Comparison of ENCODE assay signal across 1 cellular context in the genomic region with DNA sequence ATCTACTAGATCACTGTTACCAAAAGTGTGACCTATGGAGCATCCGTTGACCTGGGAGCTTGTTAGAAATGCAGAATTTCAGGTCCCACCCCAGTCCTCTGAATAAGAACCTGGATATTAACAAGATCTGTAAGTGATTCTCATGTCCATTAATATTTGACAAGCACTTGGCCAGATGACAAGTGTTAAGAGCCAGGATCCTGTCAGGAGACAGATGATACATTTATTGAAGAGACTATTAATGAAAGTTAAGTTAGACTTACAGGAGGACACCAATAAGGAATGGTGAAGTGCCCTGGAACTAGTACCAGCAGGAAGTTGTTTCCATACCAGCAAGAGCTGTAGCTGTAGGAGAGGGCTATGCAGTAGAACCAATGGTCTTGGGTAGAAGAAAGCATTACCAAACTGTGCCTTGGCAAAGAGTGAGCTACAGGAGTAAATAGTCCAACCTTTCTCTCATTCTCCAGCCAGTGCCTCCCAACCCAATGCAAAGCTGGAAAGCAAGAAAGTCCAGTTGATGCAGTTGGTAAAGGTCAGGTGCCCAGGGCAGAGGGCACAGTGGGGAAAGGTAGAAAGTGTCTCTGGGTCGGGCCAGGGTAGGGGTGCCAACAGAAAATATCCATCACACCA.
TF ChIP-seq lines count a peak whose summit lies in the region.

No MANE protein-coding gene starts in this region.

TF ChIP-seq in HepG2, 621 proteins besides CTCF, POLR2A, EP300 and RAD21 (continued from another document):
- TF ChIP-seq ZNF10 (CRISPR knock-in tag; IDR thresholded peaks at IDR 0.05; ENCODE audit: borderline replicate concordance, low read depth) (no peak), ZNF569 (CRISPR knock-in tag; IDR thresholded peaks at IDR 0.05; ENCODE audit: borderline replicate concordance) (no peak), PLRG1 (conservative IDR thresholded peaks at IDR 0.05) (no peak), ZNF878 (CRISPR knock-in tag; IDR thresholded peaks at IDR 0.05) (no peak), NFE2L1 (CRISPR knock-in tag; IDR thresholded peaks at IDR 0.05; ENCODE audit: borderline replicate concordance) (no peak), HNRNPH1 (optimal IDR thresholded peaks at IDR 0.05; ENCODE audit: low read depth, low read length) (no peak), ZNF883 (CRISPR knock-in tag; IDR thresholded peaks at IDR 0.05; ENCODE audit: not compliant biosample characterization) (no peak), POLR2AphosphoS5 (IDR thresholded peaks at IDR 0.05; ENCODE audit: low read depth, low read length) (no peak), CBFB (CRISPR knock-in tag; IDR thresholded peaks at IDR 0.05) (no peak)
- TF ChIP-seq, protein P1, sequence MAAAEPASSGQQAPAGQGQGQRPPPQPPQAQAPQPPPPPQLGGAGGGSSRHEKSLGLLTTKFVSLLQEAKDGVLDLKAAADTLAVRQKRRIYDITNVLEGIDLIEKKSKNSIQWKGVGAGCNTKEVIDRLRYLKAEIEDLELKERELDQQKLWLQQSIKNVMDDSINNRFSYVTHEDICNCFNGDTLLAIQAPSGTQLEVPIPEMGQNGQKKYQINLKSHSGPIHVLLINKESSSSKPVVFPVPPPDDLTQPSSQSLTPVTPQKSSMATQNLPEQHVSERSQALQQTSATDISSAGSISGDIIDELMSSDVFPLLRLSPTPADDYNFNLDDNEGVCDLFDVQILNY (CRISPR knock-in tag; conservative IDR thresholded peaks at IDR 0.05): no peak
- TF ChIP-seq, protein P2, sequence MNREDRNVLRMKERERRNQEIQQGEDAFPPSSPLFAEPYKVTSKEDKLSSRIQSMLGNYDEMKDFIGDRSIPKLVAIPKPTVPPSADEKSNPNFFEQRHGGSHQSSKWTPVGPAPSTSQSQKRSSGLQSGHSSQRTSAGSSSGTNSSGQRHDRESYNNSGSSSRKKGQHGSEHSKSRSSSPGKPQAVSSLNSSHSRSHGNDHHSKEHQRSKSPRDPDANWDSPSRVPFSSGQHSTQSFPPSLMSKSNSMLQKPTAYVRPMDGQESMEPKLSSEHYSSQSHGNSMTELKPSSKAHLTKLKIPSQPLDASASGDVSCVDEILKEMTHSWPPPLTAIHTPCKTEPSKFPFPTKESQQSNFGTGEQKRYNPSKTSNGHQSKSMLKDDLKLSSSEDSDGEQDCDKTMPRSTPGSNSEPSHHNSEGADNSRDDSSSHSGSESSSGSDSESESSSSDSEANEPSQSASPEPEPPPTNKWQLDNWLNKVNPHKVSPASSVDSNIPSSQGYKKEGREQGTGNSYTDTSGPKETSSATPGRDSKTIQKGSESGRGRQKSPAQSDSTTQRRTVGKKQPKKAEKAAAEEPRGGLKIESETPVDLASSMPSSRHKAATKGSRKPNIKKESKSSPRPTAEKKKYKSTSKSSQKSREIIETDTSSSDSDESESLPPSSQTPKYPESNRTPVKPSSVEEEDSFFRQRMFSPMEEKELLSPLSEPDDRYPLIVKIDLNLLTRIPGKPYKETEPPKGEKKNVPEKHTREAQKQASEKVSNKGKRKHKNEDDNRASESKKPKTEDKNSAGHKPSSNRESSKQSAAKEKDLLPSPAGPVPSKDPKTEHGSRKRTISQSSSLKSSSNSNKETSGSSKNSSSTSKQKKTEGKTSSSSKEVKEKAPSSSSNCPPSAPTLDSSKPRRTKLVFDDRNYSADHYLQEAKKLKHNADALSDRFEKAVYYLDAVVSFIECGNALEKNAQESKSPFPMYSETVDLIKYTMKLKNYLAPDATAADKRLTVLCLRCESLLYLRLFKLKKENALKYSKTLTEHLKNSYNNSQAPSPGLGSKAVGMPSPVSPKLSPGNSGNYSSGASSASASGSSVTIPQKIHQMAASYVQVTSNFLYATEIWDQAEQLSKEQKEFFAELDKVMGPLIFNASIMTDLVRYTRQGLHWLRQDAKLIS (CRISPR knock-in tag; IDR thresholded peaks at IDR 0.05): no peak
